Comparison of ENCODE assay signal across 8 cellular contexts in genomic region chr1:201154389-201155165, GRCh38. TPM values are rescaled to one million over a fixed set of nuclear protein-coding genes. Genes with fewer than 3 reads are reported as not detected.
DNase-seq lines count a peak whose midpoint lies in the region; ATAC-seq and TF ChIP-seq lines count a peak whose summit lies in the region.

TMEM9 (minus strand) TSS chr1:201154474; CDS start chr1:201153923, 551 bp downstream.

- peak within 1 kb of the TSS; percentile 99 for H3K27ac Mint-ChIP-seq in GM23338
- H3K27ac Mint-ChIP-seq in activated T-cell treated with anti-CD3 and anti-CD28 coated beads, Interleukin-2, amount 50 U/mL, for 72 hours, result peak within 1 kb of the TSS; percentile 40

- peaks cover 16% of the 10 kb centered on the region for H3K79me2 ChIP-seq in GM23338 (replicated peaks; ENCODE audit: insufficient read depth)

- 24% methylated on average over 16 of the region's 31 CpGs for WGBS in esophagus muscularis mucosa

- no peak for TF ChIP-seq CTCF in GM23338 (conservative IDR thresholded peaks at IDR 0.05; ENCODE audit: low read depth in 2 of 2)
- TF ChIP-seq CTCF in esophagus muscularis mucosa (IDR thresholded peaks at IDR 0.05), result no peak

- peak; percentile 92 for ATAC-seq in GM23338
- peak; percentile 94 for ATAC-seq in activated T-cell treated with anti-CD3 and anti-CD28 coated beads, Interleukin-2, amount 50 U/mL, for 72 hours (replicated peaks in 1 of 2)

- H3K4me1 ChIP-seq in GM23338 (ENCODE audit: insufficient read depth), result 0 out of 2 replicates have a peak, but pooled peaks cover 11% of the 10 kb centered on the region
- H3K4me1 ChIP-seq in esophagus muscularis mucosa, result peaks cover 8 to 24% (median 22%) of the 10 kb centered on the region in 4 donors
- peaks cover 9 to 20% of the 10 kb centered on the region in 2 donors for H3K4me1 ChIP-seq in muscle layer of duodenum (ENCODE audit: control insufficient read depth in 1 of 2, insufficient read depth in 2 of 2, low read length in 2 of 2)

- H3K27me3 Mint-ChIP-seq in GM23338 (ENCODE audit: insufficient read depth, low read depth, poor library complexity), result peaks cover 2% of the 10 kb centered on the region
- H3K27me3 Mint-ChIP-seq in activated T-cell treated with anti-CD3 and anti-CD28 coated beads, Interleukin-2, amount 50 U/mL, for 72 hours (ENCODE audit: low read depth), result peaks cover 19% of the 10 kb centered on the region

- H4K20me1 ChIP-seq in GM23338 (replicated peaks; ENCODE audit: insufficient read depth), result no peaks in the 10 kb centered on the region; the same call in 1 of the 2 replicates

- H3K27ac ChIP-seq in GM23338 (ENCODE audit: low read depth), result peak within 1 kb of the TSS; percentile 57; the same call in 1 of the 2 replicates
- peak within 1 kb of the TSS; percentile 74 to 80 (median 76) for H3K27ac ChIP-seq in esophagus muscularis mucosa (replicated peaks in 1 of 4)
- H3K27ac ChIP-seq in muscle layer of duodenum (ENCODE audit: low read length), result peak within 1 kb of the TSS; percentile 82

- no peaks in the 10 kb centered on the region for H3K27me3 ChIP-seq in GM23338 (ENCODE audit: insufficient read depth)
- no peaks in the 10 kb centered on the region for H3K27me3 ChIP-seq in esophagus muscularis mucosa
- H3K27me3 ChIP-seq in muscle layer of duodenum (ENCODE audit: low read depth, low read length), result no peaks in the 10 kb centered on the region

- DNase-seq in DMS153 treated with DMSO at 0.1 percent for 48 hours (lab: John Stamatoyannopoulos, UW; ENCODE audit: unreplicated experiment), result peak; percentile 95
- DNase-seq in GM23338 (ENCODE audit: low spot score), result peak; percentile 98
- DNase-seq in Kasumi-1 (lab: John Stamatoyannopoulos, UW), result peak; percentile 90 to 92
- DNase-seq in RKO (ENCODE audit: low spot score), result peak; percentile 92
- peak; percentile 97 to 98 for DNase-seq in activated T-cell treated with anti-CD3 and anti-CD28 coated beads, Interleukin-2, amount 50 U/mL, for 72 hours
- peak; percentile 99 for DNase-seq in esophagus muscularis mucosa (ENCODE audit: extremely low spot score)
- peak; percentile 97 for DNase-seq in stimulated activated CD8-positive, alpha-beta memory T cell treated with anti-CD3 and anti-CD28 coated beads, Interleukin-7, amount 100 ng/mL, for 24 hours (ENCODE audit: low read depth)

- H3K36me3 ChIP-seq in GM23338 (ENCODE audit: insufficient read depth) (peaks cover 24% of the 10 kb centered on the region), esophagus muscularis mucosa (peaks cover 4 to 24% (median 11%) of the 10 kb centered on the region in 4 donors), muscle layer of duodenum (ENCODE audit: control insufficient read depth in 1 of 2, insufficient read depth in 2 of 2, low read length in 2 of 2) (peaks cover 14 to 20% of the 10 kb centered on the region in 2 donors)

- peaks cover 5% of the 10 kb centered on the region for H3K9me3 Mint-ChIP-seq in GM23338
- no peaks in the 10 kb centered on the region for H3K9me3 Mint-ChIP-seq in activated T-cell treated with anti-CD3 and anti-CD28 coated beads, Interleukin-2, amount 50 U/mL, for 72 hours

- peak within 1 kb of the TSS; percentile 48; the same call in 1 of the 2 replicates for H2AFZ ChIP-seq in GM23338

- peak within 1 kb of the TSS; percentile 99 for H3K4me2 ChIP-seq in GM23338

- no peak for TF ChIP-seq EP300 in esophagus muscularis mucosa (IDR thresholded peaks at IDR 0.05)

- H3K9me2 ChIP-seq in GM23338 (ENCODE audit: insufficient read depth), result no peaks in the 10 kb centered on the region

- H3K4me3 Mint-ChIP-seq in GM23338, result peak within 1 kb of the TSS; percentile 96
- H3K4me3 Mint-ChIP-seq in activated T-cell treated with anti-CD3 and anti-CD28 coated beads, Interleukin-2, amount 50 U/mL, for 72 hours, result peak within 1 kb of the TSS; percentile 84 to 87

- no peak for TF ChIP-seq POLR2A in esophagus muscularis mucosa (IDR thresholded peaks at IDR 0.05; ENCODE audit: low read depth)

- H3K4me1 Mint-ChIP-seq in GM23338, result peaks cover 16% of the 10 kb centered on the region
- H3K4me1 Mint-ChIP-seq in activated T-cell treated with anti-CD3 and anti-CD28 coated beads, Interleukin-2, amount 50 U/mL, for 72 hours (ENCODE audit: low read depth), result peaks cover 18% of the 10 kb centered on the region

- H3K9me3 ChIP-seq in esophagus muscularis mucosa (no peaks in the 10 kb centered on the region), muscle layer of duodenum (ENCODE audit: control insufficient read depth in 1 of 2, low read length in 2 of 2) (no peaks in the 10 kb centered on the region)

- intact Hi-C loops in esophagus muscularis mucosa (cut with DNase I), result no loop called here

- no peaks in the 10 kb centered on the region for H3F3A ChIP-seq in GM23338 (replicated peaks; ENCODE audit: low read depth)

- H3K36me3 Mint-ChIP-seq in GM23338 (ENCODE audit: low read depth), result peaks cover 34% of the 10 kb centered on the region
- peaks cover 0 to 3% of the 10 kb centered on the region in 2 donors for H3K36me3 Mint-ChIP-seq in activated T-cell treated with anti-CD3 and anti-CD28 coated beads, Interleukin-2, amount 50 U/mL, for 72 hours (ENCODE audit: insufficient read depth in 2 of 2)

- H3K4me3 ChIP-seq in GM23338, result peak within 1 kb of the TSS; percentile 93
- H3K4me3 ChIP-seq in esophagus muscularis mucosa, result peak within 1 kb of the TSS; percentile 73 to 83 (median 79)
- H3K4me3 ChIP-seq in muscle layer of duodenum (ENCODE audit: low read depth in 1 of 2, low read length in 2 of 2), result peak within 1 kb of the TSS; percentile 81 to 89

TF ChIP-seq in GM23338, 12 proteins besides CTCF, POLR2A, EP300 and RAD21:
- TF ChIP-seq CREB1 (CRISPR knock-in tag; IDR thresholded peaks at IDR 0.05; ENCODE audit: low read depth), result peak; percentile 67
- TF ChIP-seq EZH2phosphoT487 (IDR thresholded peaks at IDR 0.05; ENCODE audit: unreplicated experiment), result no peak
- TF ChIP-seq, protein P1, sequence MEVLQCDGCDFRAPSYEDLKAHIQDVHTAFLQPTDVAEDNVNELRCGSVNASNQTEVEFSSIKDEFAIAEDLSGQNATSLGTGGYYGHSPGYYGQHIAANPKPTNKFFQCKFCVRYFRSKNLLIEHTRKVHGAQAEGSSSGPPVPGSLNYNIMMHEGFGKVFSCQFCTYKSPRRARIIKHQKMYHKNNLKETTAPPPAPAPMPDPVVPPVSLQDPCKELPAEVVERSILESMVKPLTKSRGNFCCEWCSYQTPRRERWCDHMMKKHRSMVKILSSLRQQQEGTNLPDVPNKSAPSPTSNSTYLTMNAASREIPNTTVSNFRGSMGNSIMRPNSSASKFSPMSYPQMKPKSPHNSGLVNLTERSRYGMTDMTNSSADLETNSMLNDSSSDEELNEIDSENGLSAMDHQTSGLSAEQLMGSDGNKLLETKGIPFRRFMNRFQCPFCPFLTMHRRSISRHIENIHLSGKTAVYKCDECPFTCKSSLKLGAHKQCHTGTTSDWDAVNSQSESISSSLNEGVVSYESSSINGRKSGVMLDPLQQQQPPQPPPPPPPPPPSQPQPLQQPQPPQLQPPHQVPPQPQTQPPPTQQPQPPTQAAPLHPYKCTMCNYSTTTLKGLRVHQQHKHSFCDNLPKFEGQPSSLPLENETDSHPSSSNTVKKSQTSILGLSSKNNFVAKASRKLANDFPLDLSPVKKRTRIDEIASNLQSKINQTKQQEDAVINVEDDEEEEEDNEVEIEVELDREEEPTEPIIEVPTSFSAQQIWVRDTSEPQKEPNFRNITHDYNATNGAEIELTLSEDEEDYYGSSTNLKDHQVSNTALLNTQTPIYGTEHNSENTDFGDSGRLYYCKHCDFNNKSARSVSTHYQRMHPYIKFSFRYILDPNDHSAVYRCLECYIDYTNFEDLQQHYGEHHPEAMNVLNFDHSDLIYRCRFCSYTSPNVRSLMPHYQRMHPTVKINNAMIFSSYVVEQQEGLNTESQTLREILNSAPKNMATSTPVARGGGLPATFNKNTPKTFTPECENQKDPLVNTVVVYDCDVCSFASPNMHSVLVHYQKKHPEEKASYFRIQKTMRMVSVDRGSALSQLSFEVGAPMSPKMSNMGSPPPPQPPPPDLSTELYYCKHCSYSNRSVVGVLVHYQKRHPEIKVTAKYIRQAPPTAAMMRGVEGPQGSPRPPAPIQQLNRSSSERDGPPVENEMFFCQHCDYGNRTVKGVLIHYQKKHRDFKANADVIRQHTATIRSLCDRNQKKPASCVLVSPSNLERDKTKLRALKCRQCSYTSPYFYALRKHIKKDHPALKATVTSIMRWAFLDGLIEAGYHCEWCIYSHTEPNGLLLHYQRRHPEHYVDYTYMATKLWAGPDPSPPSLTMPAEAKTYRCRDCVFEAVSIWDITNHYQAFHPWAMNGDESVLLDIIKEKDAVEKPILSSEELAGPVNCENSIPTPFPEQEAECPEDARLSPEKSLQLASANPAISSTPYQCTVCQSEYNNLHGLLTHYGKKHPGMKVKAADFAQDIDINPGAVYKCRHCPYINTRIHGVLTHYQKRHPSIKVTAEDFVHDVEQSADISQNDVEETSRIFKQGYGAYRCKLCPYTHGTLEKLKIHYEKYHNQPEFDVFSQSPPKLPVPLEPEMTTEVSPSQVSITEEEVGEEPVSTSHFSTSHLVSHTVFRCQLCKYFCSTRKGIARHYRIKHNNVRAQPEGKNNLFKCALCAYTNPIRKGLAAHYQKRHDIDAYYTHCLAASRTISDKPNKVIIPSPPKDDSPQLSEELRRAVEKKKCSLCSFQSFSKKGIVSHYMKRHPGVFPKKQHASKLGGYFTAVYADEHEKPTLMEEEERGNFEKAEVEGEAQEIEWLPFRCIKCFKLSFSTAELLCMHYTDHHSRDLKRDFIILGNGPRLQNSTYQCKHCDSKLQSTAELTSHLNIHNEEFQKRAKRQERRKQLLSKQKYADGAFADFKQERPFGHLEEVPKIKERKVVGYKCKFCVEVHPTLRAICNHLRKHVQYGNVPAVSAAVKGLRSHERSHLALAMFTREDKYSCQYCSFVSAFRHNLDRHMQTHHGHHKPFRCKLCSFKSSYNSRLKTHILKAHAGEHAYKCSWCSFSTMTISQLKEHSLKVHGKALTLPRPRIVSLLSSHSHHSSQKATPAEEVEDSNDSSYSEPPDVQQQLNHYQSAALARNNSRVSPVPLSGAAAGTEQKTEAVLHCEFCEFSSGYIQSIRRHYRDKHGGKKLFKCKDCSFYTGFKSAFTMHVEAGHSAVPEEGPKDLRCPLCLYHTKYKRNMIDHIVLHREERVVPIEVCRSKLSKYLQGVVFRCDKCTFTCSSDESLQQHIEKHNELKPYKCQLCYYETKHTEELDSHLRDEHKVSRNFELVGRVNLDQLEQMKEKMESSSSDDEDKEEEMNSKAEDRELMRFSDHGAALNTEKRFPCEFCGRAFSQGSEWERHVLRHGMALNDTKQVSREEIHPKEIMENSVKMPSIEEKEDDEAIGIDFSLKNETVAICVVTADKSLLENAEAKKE (CRISPR knock-in tag; IDR thresholded peaks at IDR 0.05), result no peak
- TF ChIP-seq JUNB (IDR thresholded peaks at IDR 0.05; ENCODE audit: unreplicated experiment), result peak; percentile 88
- TF ChIP-seq POLR2AphosphoS5 (IDR thresholded peaks at IDR 0.05; ENCODE audit: low read depth), result peak; percentile 46
- TF ChIP-seq NANOG (IDR thresholded peaks at IDR 0.05; ENCODE audit: borderline replicate concordance), result no peak

RNA-seq across cellular contexts. Expression of gene TMEM9, which starts in this region (rescaled TPM):
- total RNA-seq in GM23338 (2014; rRNA removed; shearing (Covaris generic)), result 109 and 147 TPM in 2 replicates
- polyA plus RNA-seq in GM23338 (2016; fragmentation: Nextera tagmentation; extraction: Ambion mirVana), result 71.1 and 78.6 TPM in 2 replicates
- total RNA-seq in activated T-cell treated with anti-CD3 and anti-CD28 coated beads, Interleukin-2, amount 50 U/mL, for 72 hours, result 10 to 100 TPM; 25.8 to 30.2 TPM
- 10 to 100 TPM; 40.1 to 56.1 (median 49.5) TPM for total RNA-seq in esophagus muscularis mucosa

Comparison
In these comparisons a context has a peak if more than half of its experiments do, and no peak if none do; other contexts are left out.
1. Peak in every context shown above with its lines: DNase-seq, ATAC-seq, H3K4me3 ChIP-seq and H3K27ac ChIP-seq.